Comparison of ENCODE assay signal across 18 cellular contexts in genomic region chr7:74499835-74500388, GRCh38.
"Had no signal": no experiment of that assay in that cellular context is flagged by ENCODE, and none has a peak within 500 bp of the region (broad histone marks: within the 10 kb centered on the region; RNA-seq: fewer than 3 reads in every experiment).

No MANE protein-coding gene starts in this region.

- H3K9me3 ChIP-seq: mucosa of descending colon, ovary, sigmoid colon, testis, upper lobe of right lung had no signal

- H3K4me2 ChIP-seq: hepatocyte had no signal

- H3K4me3 Mint-ChIP-seq: activated CD4-positive, alpha-beta T cell treated with anti-CD3 and anti-CD28 coated beads, Interleukin-2, amount 10 ng/mL, durations not matched to agents 7 days and 5 days; activated naive CD4-positive, alpha-beta T cell treated with anti-CD3 and anti-CD28 coated beads, Interleukin-2, amount 50 U/mL, for 24 hours; activated T-cell treated with anti-CD3 and anti-CD28 coated beads, Interleukin-2, amount 50 U/mL, for 4 hours; naive B cell; stimulated activated effector memory CD8-positive, alpha-beta T cell treated with anti-CD3 and anti-CD28 coated beads, Interleukin-12 subunit alpha, Interleukin-12 subunit beta, amount 100 ng/mL, for 72 hours had no signal

- ATAC-seq: activated CD4-positive, CD25-positive, alpha-beta regulatory T cell treated with anti-CD3 and anti-CD28 coated beads, Interleukin-2, amount 50 U/mL, for 24 hours; activated T-cell treated with anti-CD3 and anti-CD28 coated beads, Interleukin-2, amount 50 U/mL, for 4 hours; mucosa of descending colon; stimulated activated effector memory CD8-positive, alpha-beta T cell treated with anti-CD3 and anti-CD28 coated beads, Interleukin-12 subunit alpha, Interleukin-12 subunit beta, amount 100 ng/mL, for 72 hours had no signal

- H3K4me1 Mint-ChIP-seq: activated CD4-positive, alpha-beta T cell treated with anti-CD3 and anti-CD28 coated beads, Interleukin-2, amount 10 ng/mL, durations not matched to agents 7 days and 5 days; activated naive CD4-positive, alpha-beta T cell treated with anti-CD3 and anti-CD28 coated beads, Interleukin-2, amount 50 U/mL, for 24 hours had no signal

- H2AFZ ChIP-seq: hepatocyte had no signal

- H3K27ac Mint-ChIP-seq: activated CD4-positive, alpha-beta T cell treated with anti-CD3 and anti-CD28 coated beads, Interleukin-2, amount 10 ng/mL, durations not matched to agents 7 days and 5 days; activated naive CD4-positive, alpha-beta T cell treated with anti-CD3 and anti-CD28 coated beads, Interleukin-2, amount 50 U/mL, for 24 hours; stimulated activated effector memory CD8-positive, alpha-beta T cell treated with anti-CD3 and anti-CD28 coated beads, Interleukin-12 subunit alpha, Interleukin-12 subunit beta, amount 100 ng/mL, for 72 hours had no signal

- H3K4me1 ChIP-seq: testis, upper lobe of right lung had no signal

- H3K27me3 Mint-ChIP-seq: activated CD4-positive, alpha-beta T cell treated with anti-CD3 and anti-CD28 coated beads, Interleukin-2, amount 10 ng/mL, durations not matched to agents 7 days and 5 days; activated naive CD4-positive, alpha-beta T cell treated with anti-CD3 and anti-CD28 coated beads, Interleukin-2, amount 50 U/mL, for 24 hours; naive B cell had no signal

- H3K27me3 ChIP-seq: dorsolateral prefrontal cortex, hepatocyte, ovary, sigmoid colon, testis, upper lobe of right lung had no signal

- DNase-seq: activated CD4-positive, alpha-beta T cell treated with anti-CD3 and anti-CD28 coated beads, Interleukin-2, amount 10 ng/mL, durations not matched to agents 7 days and 5 days; activated CD8-positive, alpha-beta memory T cell treated with anti-CD3 and anti-CD28 coated beads, Interleukin-2, amount 50 U/mL, for 4 hours; activated T-cell treated with anti-CD3 and anti-CD28 coated beads, Interleukin-2, amount 50 U/mL, for 4 hours; central memory CD4-positive, alpha-beta T cell; dorsolateral prefrontal cortex; mesenchymal stem cell; mucosa of descending colon; naive B cell; ovary; sigmoid colon; stimulated activated CD4-positive, alpha-beta T cell treated with anti-CD3 and anti-CD28 coated beads, Interleukin-4, amount 100 ng/mL, for 24 hours; testis; upper lobe of right lung had no signal

- H3K9me3 Mint-ChIP-seq: activated naive CD4-positive, alpha-beta T cell treated with anti-CD3 and anti-CD28 coated beads, Interleukin-2, amount 50 U/mL, for 24 hours; stimulated activated effector memory CD8-positive, alpha-beta T cell treated with anti-CD3 and anti-CD28 coated beads, Interleukin-12 subunit alpha, Interleukin-12 subunit beta, amount 100 ng/mL, for 72 hours had no signal

- H3K36me3 Mint-ChIP-seq: activated naive CD4-positive, alpha-beta T cell treated with anti-CD3 and anti-CD28 coated beads, Interleukin-2, amount 50 U/mL, for 24 hours; naive B cell; stimulated activated effector memory CD8-positive, alpha-beta T cell treated with anti-CD3 and anti-CD28 coated beads, Interleukin-12 subunit alpha, Interleukin-12 subunit beta, amount 100 ng/mL, for 72 hours had no signal

- H3K27ac ChIP-seq: dorsolateral prefrontal cortex, hepatocyte, ovary, testis, upper lobe of right lung had no signal

- H3K4me3 ChIP-seq: dorsolateral prefrontal cortex, hepatocyte, mucosa of descending colon, ovary, sigmoid colon, testis, upper lobe of right lung had no signal

- H3K36me3 ChIP-seq: ovary, sigmoid colon, upper lobe of right lung had no signal

- FAIRE-seq: colon had no signal
